ENCODE assay signal across 13 cellular contexts in the genomic region with DNA sequence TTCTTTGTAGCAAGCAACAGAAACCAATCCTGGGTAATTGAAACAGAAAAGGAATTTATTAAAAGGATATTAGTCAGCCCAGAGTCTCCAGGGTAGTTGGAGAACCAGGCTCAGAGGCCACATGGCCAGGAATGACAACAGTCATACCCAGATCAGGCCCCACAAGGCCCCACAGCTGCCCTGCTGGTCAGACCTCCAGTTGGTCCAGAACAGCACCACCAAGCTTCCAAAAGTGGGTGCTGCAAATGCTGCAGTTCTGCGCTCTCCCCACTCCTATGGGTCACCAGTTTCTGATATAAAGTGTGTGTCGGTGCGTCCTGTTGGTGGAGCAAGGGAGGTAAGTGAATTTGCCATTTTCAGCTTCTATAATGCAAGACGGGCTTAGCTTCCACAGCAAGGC. TPM values are rescaled to one million over a fixed set of nuclear protein-coding genes. Genes with fewer than 3 reads are reported as not detected.
A peak's percentile ranks its signal among the peaks of the same experiment; 100 is the strongest.
DNase-seq lines count a peak whose midpoint lies in the region; TF ChIP-seq lines count a peak whose summit lies in the region.
"Had no signal": no experiment of that assay in that cellular context is flagged by ENCODE, and none has a peak within 500 bp of the region (broad histone marks: within the 10 kb centered on the region; RNA-seq: fewer than 3 reads in every experiment).

No MANE protein-coding gene starts in this region.

- H3K4me1 Mint-ChIP-seq in type B pancreatic cell (ENCODE audit: unreplicated experiment), result peaks cover 42% of the 10 kb centered on the region
- H3K4me1 Mint-ChIP-seq: stimulated activated effector memory CD8-positive, alpha-beta T cell treated with anti-CD3 and anti-CD28 coated beads, Interleukin-12 subunit alpha, Interleukin-12 subunit beta, amount 100 ng/mL, for 72 hours had no signal

- no peak overlapping the region for H3K4me3 Mint-ChIP-seq in type B pancreatic cell
- H3K4me3 Mint-ChIP-seq: stimulated activated effector memory CD8-positive, alpha-beta T cell treated with anti-CD3 and anti-CD28 coated beads, Interleukin-12 subunit alpha, Interleukin-12 subunit beta, amount 100 ng/mL, for 72 hours had no signal

- DNase-seq in NCI-H82 (lab: John Stamatoyannopoulos, UW), result peak; percentile 51
- DNase-seq in NCI-H82 treated with DMSO at 0.1 percent for 48 hours (lab: John Stamatoyannopoulos, UW; ENCODE audit: unreplicated experiment), result no peak
- DNase-seq in OCI-M1 (lab: John Stamatoyannopoulos, UW), result peak; percentile 51
- peak; percentile 63 for DNase-seq in fibroblast of mammary gland (ENCODE audit: low read depth)
- peak; percentile 47 for DNase-seq in type B pancreatic cell (ENCODE audit: extremely low spot score, unreplicated experiment)
- no peak for DNase-seq in AG08396 (ENCODE audit: low spot score)
- DNase-seq in A172 (ENCODE audit: low spot score), result no peak
- no peak for DNase-seq in NCI-H69 (lab: John Stamatoyannopoulos, UW)
- DNase-seq: activated CD4-positive, alpha-beta T cell treated with anti-CD3 and anti-CD28 coated beads, Interleukin-2, amount 50 U/mL, for 48 hours; NCI-H2171 had no signal

- TF ChIP-seq CTCF in fibroblast of mammary gland (conservative IDR thresholded peaks at IDR 0.05; ENCODE audit: control insufficient read depth, insufficient read depth, low read depth, low read length) (peak; percentile 41), type B pancreatic cell (conservative IDR thresholded peaks at IDR 0.05) (peak; percentile 33)

- no peak overlapping the region for H3K27ac Mint-ChIP-seq in type B pancreatic cell
- H3K27ac Mint-ChIP-seq: stimulated activated effector memory CD8-positive, alpha-beta T cell treated with anti-CD3 and anti-CD28 coated beads, Interleukin-12 subunit alpha, Interleukin-12 subunit beta, amount 100 ng/mL, for 72 hours had no signal

- no peak overlapping the region for H3K4me3 ChIP-seq in fibroblast of mammary gland (ENCODE audit: control insufficient read depth, low read depth, low read length)
- H3K4me3 ChIP-seq: lung, SJSA1 had no signal

- H3K27me3 Mint-ChIP-seq in type B pancreatic cell, result no peaks in the 10 kb centered on the region

- H3K9me3 Mint-ChIP-seq in type B pancreatic cell, result no peaks in the 10 kb centered on the region
- H3K9me3 Mint-ChIP-seq: stimulated activated effector memory CD8-positive, alpha-beta T cell treated with anti-CD3 and anti-CD28 coated beads, Interleukin-12 subunit alpha, Interleukin-12 subunit beta, amount 100 ng/mL, for 72 hours had no signal

- peaks cover 11% of the 10 kb centered on the region for H3K36me3 Mint-ChIP-seq in type B pancreatic cell
- H3K36me3 Mint-ChIP-seq: stimulated activated effector memory CD8-positive, alpha-beta T cell treated with anti-CD3 and anti-CD28 coated beads, Interleukin-12 subunit alpha, Interleukin-12 subunit beta, amount 100 ng/mL, for 72 hours had no signal

RNA-seq across cellular contexts. Expression of gene KLHL29, which starts 29.9 kb away (rescaled TPM):
- total RNA-seq in type B pancreatic cell (ENCODE audit: low replicate concordance), result 14.6 and 24.1 TPM in 2 replicates
- total RNA-seq in A172 (2014; rRNA removed; shearing (Covaris generic)), result 0.76 and 0.86 TPM in 2 replicates

Comparison
In these comparisons a context has a peak if more than half of its experiments do, and no peak if none do; other contexts are left out.
1. DNase-seq: peak in NCI-H82 (single experiment), OCI-M1 (single experiment), fibroblast of mammary gland (single experiment) and type B pancreatic cell (single experiment); none in NCI-H82 treated with DMSO at 0.1 percent for 48 hours (single experiment), AG08396 (single experiment), A172 (single experiment) and NCI-H69 (single experiment).